8 cellular contexts compared by ENCODE assay signal in the genomic region with DNA sequence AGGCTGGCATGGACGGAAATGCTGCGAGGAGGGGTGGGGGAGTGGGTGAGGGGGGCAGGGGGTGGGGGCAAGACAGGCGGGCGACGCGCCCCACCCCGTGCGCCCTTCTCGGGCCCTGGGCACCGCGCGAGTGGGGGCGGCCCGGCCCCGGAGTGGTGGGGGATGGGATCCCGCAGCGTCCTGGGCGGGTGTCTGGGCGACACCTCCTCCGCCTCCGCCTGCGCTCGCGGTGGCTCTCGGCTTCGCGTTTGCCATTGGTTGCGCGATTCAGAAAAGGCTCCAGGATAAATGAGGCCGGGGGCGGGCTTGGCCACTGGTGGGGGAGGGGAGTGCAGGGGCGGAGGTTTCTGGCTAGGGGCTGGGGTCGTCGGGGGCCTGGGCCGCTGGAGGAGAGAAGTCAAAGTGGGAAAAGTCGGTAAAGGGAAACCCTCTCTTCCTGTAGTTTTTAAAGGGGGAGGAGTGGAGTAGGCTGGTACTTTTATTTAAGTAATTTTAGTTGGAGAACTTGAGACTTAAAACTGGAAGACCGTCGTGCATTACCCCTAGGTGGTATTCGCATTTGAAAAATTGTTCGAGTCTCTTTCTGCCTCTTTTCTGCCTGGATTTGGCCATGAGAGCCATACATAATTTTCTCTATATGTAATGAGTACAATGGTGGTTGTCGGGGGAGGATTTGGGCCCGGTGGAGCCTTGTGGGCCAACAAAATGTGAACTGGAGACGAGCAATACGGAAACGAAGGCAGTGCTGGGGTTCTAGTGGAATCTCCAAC. TPM values are rescaled to one million over a fixed set of nuclear protein-coding genes. Genes with fewer than 3 reads are reported as not detected.
DNase-seq lines count a peak whose midpoint lies in the region; ATAC-seq and TF ChIP-seq lines count a peak whose summit lies in the region.

No MANE protein-coding gene starts in this region.

- peak overlapping the region; percentile 86 for H3K27ac Mint-ChIP-seq in T-helper 1 cell treated with Interleukin-12 subunit alpha and Interleukin-12 subunit beta and Interleukin-4 antibody, amounts not matched to agents 30 μg/mL and 1 μg/mL, for 36 hours

- H3K27me3 Mint-ChIP-seq in T-helper 1 cell treated with Interleukin-12 subunit alpha and Interleukin-12 subunit beta and Interleukin-4 antibody, amounts not matched to agents 30 μg/mL and 1 μg/mL, for 36 hours (ENCODE audit: low read depth), result peaks cover 67% of the 10 kb centered on the region

- no peaks in the 10 kb centered on the region for H3K9me3 ChIP-seq in HAP-1
- H3K9me3 ChIP-seq in psoas muscle, result no peaks in the 10 kb centered on the region
- no peaks in the 10 kb centered on the region for H3K9me3 ChIP-seq in tibial artery

- H3K4me3 Mint-ChIP-seq in T-helper 1 cell treated with Interleukin-12 subunit alpha and Interleukin-12 subunit beta and Interleukin-4 antibody, amounts not matched to agents 30 μg/mL and 1 μg/mL, for 36 hours, result peak overlapping the region; percentile 92

- intact Hi-C loops in psoas muscle (cut with DNase I) (loop anchor here in 1 of 2 donors (5.0 kb wide), 1 partner anchor 56 kb away; no protein-coding TSS in a partner anchor), tibial artery (cut with DNase I; ENCODE audit: low total_unique reads) (no loop called here)

- DNase-seq in ELR (ENCODE audit: low read depth) (peak; percentile 87), HAP-1 (ENCODE audit: low spot score in 2 of 2) (peak; percentile 87 to 94), NCI-H128 (lab: John Stamatoyannopoulos, UW; ENCODE audit: unreplicated experiment) (peak; percentile 78), epithelial cell of esophagus (ENCODE audit: low read depth) (peak; percentile 65), psoas muscle (no peak), tibial artery (no peak)

- peaks cover 7% of the 10 kb centered on the region for H3K4me1 ChIP-seq in HAP-1
- peaks cover 22% of the 10 kb centered on the region for H3K4me1 ChIP-seq in psoas muscle
- H3K4me1 ChIP-seq in tibial artery, result peaks cover 0 to 53% (median 45%) of the 10 kb centered on the region in 4 donors

- peaks cover 5% of the 10 kb centered on the region for H3K36me3 Mint-ChIP-seq in T-helper 1 cell treated with Interleukin-12 subunit alpha and Interleukin-12 subunit beta and Interleukin-4 antibody, amounts not matched to agents 30 μg/mL and 1 μg/mL, for 36 hours (ENCODE audit: low read depth)

- no peaks in the 10 kb centered on the region for H3K9me3 Mint-ChIP-seq in T-helper 1 cell treated with Interleukin-12 subunit alpha and Interleukin-12 subunit beta and Interleukin-4 antibody, amounts not matched to agents 30 μg/mL and 1 μg/mL, for 36 hours

- ATAC-seq in psoas muscle (peak in 1 of 4 donors; percentile 35), GM21367 (IDR thresholded peaks at IDR 0.05; ENCODE audit: unreplicated experiment) (no peak)

- H3K4me3 ChIP-seq in HAP-1 (peak overlapping the region; percentile 72), epithelial cell of esophagus (ENCODE audit: low read length) (peak overlapping the region; percentile 54), psoas muscle (peak overlapping the region; percentile 58), tibial artery (peak overlapping the region in 1 of 2 donors; percentile 9)

- no peaks in the 10 kb centered on the region for H3K27me3 ChIP-seq in HAP-1 (ENCODE audit: low read depth)
- H3K27me3 ChIP-seq in psoas muscle (ENCODE audit: insufficient read depth in 3 of 3, low read length in 2 of 3), result peaks cover 5 to 99% (median 55%) of the 10 kb centered on the region in 3 donors
- peaks cover 24 to 100% of the 10 kb centered on the region in 2 donors for H3K27me3 ChIP-seq in tibial artery

- H3K4me1 Mint-ChIP-seq in T-helper 1 cell treated with Interleukin-12 subunit alpha and Interleukin-12 subunit beta and Interleukin-4 antibody, amounts not matched to agents 30 μg/mL and 1 μg/mL, for 36 hours (ENCODE audit: low read depth), result peaks cover 39% of the 10 kb centered on the region

- in situ Hi-C loops in HAP-1 (cut with MboI; ENCODE audit: low sequenced_read_pairs), result no loop called here

- 10 to 13% (median 11%) methylated on average over 39 to 45 of the region's 45 CpGs for WGBS in psoas muscle, 3 donors

- TF ChIP-seq CTCF in epithelial cell of esophagus (IDR thresholded peaks at IDR 0.05; ENCODE audit: insufficient read depth, low read depth, low read length, missing control alignments) (no peak), psoas muscle (IDR thresholded peaks at IDR 0.05) (no peak), tibial artery (IDR thresholded peaks at IDR 0.05) (no peak)

- H3K36me3 ChIP-seq in HAP-1 (replicated peaks), result no peaks in the 10 kb centered on the region; the same call in none of the 2 replicates
- H3K36me3 ChIP-seq in psoas muscle (ENCODE audit: insufficient read depth in 1 of 2, low read depth in 1 of 2), result no peaks in the 10 kb centered on the region
- H3K36me3 ChIP-seq in tibial artery, result no peaks in the 10 kb centered on the region

- no peak overlapping the region for H3K27ac ChIP-seq in psoas muscle
- H3K27ac ChIP-seq in tibial artery, result no peak overlapping the region

RNA-seq across cellular contexts. Expression of a gene that starts 1.0 kb away (rescaled TPM):
- total RNA-seq in psoas muscle, result under 1 TPM; 0.28 to 0.73 (median 0.41) TPM
- polyA plus RNA-seq in psoas muscle, result under 1 TPM; 0.03 to 0.51 (median 0.03) TPM

Comparison
In these comparisons a context has a peak if more than half of its experiments do, and no peak if none do; other contexts are left out.
1. DNase-seq: peak in ELR (single experiment), HAP-1 (2 of 2), NCI-H128 (single experiment) and epithelial cell of esophagus (single experiment); none in psoas muscle (0 of 2) and tibial artery (0 of 2).